ENCODE assay signal across 8 cellular contexts in genomic region chr21:43809853-43810504, GRCh38.
"Had no signal": no experiment of that assay in that cellular context is flagged by ENCODE, and none has a peak within 500 bp of the region (broad histone marks: within the 10 kb centered on the region; RNA-seq: fewer than 3 reads in every experiment).

No MANE protein-coding gene starts in this region.

- H3K27ac ChIP-seq: brain microvascular endothelial cell had no signal

- H3K27me3 Mint-ChIP-seq: activated naive CD4-positive, alpha-beta T cell treated with anti-CD3 and anti-CD28 coated beads, Interleukin-2, amount 50 U/mL, for 24 hours; activated T-cell treated with anti-CD3 and anti-CD28 coated beads, Interleukin-2, amount 50 U/mL, for 24 hours; effector memory CD8-positive, alpha-beta T cell; naive thymus-derived CD8-positive, alpha-beta T cell had no signal

- H3K36me3 ChIP-seq: brain microvascular endothelial cell had no signal

- H3K9me3 ChIP-seq: spleen had no signal

- H3K27me3 ChIP-seq: spleen had no signal

- H3K36me3 Mint-ChIP-seq: activated naive CD4-positive, alpha-beta T cell treated with anti-CD3 and anti-CD28 coated beads, Interleukin-2, amount 50 U/mL, for 24 hours had no signal

- H3K4me3 Mint-ChIP-seq: activated naive CD4-positive, alpha-beta T cell treated with anti-CD3 and anti-CD28 coated beads, Interleukin-2, amount 50 U/mL, for 24 hours; activated T-cell treated with anti-CD3 and anti-CD28 coated beads, Interleukin-2, amount 50 U/mL, for 24 hours; effector memory CD8-positive, alpha-beta T cell; stimulated activated naive B cell treated with anti-CD40 and anti-IgM and Interleukin-4, amounts not matched to agents 10 μg/mL and 1 μg/mL and 100 μg/mL, for 72 hours had no signal

- H3K4me3 ChIP-seq: lung had no signal

- H3K9me3 Mint-ChIP-seq: activated naive CD4-positive, alpha-beta T cell treated with anti-CD3 and anti-CD28 coated beads, Interleukin-2, amount 50 U/mL, for 24 hours; activated T-cell treated with anti-CD3 and anti-CD28 coated beads, Interleukin-2, amount 50 U/mL, for 24 hours; effector memory CD8-positive, alpha-beta T cell; naive thymus-derived CD8-positive, alpha-beta T cell had no signal
